In genomic region chr16:25553711-25554436, GRCh38 we compare ENCODE assay signal across 1 cellular context.
TF ChIP-seq lines count a peak whose summit lies in the region.

No MANE protein-coding gene starts in this region.

TF ChIP-seq in K562, 482 proteins besides CTCF, POLR2A, EP300 and RAD21 (continued from another document and continues in another):
- TF ChIP-seq ZMIZ1 (IDR thresholded peaks at IDR 0.05; ENCODE audit: low read depth in 2 of 2, low read length in 2 of 2) (peak in 1 of 2 experiments; percentile 82; a peak in 1 of 4 replicates), BRD9 (IDR thresholded peaks at IDR 0.05; ENCODE audit: low read depth, partially characterized antibody) (no peak), HSF4 (CRISPR knock-in tag; IDR thresholded peaks at IDR 0.05; ENCODE audit: borderline replicate concordance) (peak; percentile 91), MBD2 (IDR thresholded peaks at IDR 0.05; ENCODE audit: borderline replicate concordance, low read depth) (peak; percentile 51; the same call in 1 of the 2 replicates), FOXM1 (IDR thresholded peaks at IDR 0.05; ENCODE audit: low read depth) (peak; percentile 85), FOXM1 (CRISPR knock-in tag; IDR thresholded peaks at IDR 0.05; ENCODE audit: low read depth) (no peak), CEBPB (tag; IDR thresholded peaks at IDR 0.05) (peak; percentile 90), CBFA2T2 (conservative IDR thresholded peaks at IDR 0.05) (peak; percentile 98), ZNF584 (CRISPR knock-in tag; IDR thresholded peaks at IDR 0.05; ENCODE audit: low read depth) (peak; percentile 79), DPF2 (IDR thresholded peaks at IDR 0.05) (peak; percentile 95), NBN (IDR thresholded peaks at IDR 0.05; ENCODE audit: low read depth) (peak; percentile 60; the same call in 1 of the 2 replicates), ZBTB26 (CRISPR knock-in tag; IDR thresholded peaks at IDR 0.05) (no peak), SMARCA4 (IDR thresholded peaks at IDR 0.05) (peak; percentile 91), PTRF (tag; IDR thresholded peaks at IDR 0.05) (peak; percentile 45; the same call in 1 of the 2 replicates), SMAD4 (CRISPR knock-in tag; conservative IDR thresholded peaks at IDR 0.05) (peak; percentile 95), ARID1B (IDR thresholded peaks at IDR 0.05) (peak; percentile 97), CREB3 (tag; conservative IDR thresholded peaks at IDR 0.05; ENCODE audit: low read depth) (peak; percentile 73; the same call in 1 of the 2 replicates), ZNF175 (CRISPR knock-in tag; IDR thresholded peaks at IDR 0.05; ENCODE audit: low read depth) (peak; percentile 75; the same call in 1 of the 2 replicates), ZNF311 (CRISPR knock-in tag; IDR thresholded peaks at IDR 0.05) (peak; percentile 28; the same call in 1 of the 2 replicates), TEAD1 (CRISPR knock-in tag; IDR thresholded peaks at IDR 0.05) (peak in 1 of 2 experiments; percentile 84; a peak in 2 of 4 replicates), ZNF639 (CRISPR knock-in tag; conservative IDR thresholded peaks at IDR 0.05 in 1 of 2, IDR thresholded peaks at IDR 0.05 in 1 of 2) (peak in 1 of 2 experiments; percentile 60; a peak in 1 of 4 replicates), NR4A1 (CRISPR knock-in tag; IDR thresholded peaks at IDR 0.05) (no peak), NR4A1 (tag; IDR thresholded peaks at IDR 0.05) (peak; percentile 99), POU5F1 (IDR thresholded peaks at IDR 0.05; ENCODE audit: borderline replicate concordance, low read depth, low read length, partially characterized antibody) (no peak), ZNF830 (CRISPR knock-in tag; IDR thresholded peaks at IDR 0.05) (no peak), MECOM (CRISPR knock-in tag; IDR thresholded peaks at IDR 0.05) (peak; percentile 31; the same call in 1 of the 2 replicates), JUND (IDR thresholded peaks at IDR 0.05; ENCODE audit: borderline replicate concordance, low read depth, low read length) (peak; percentile 19; the same call in 1 of the 2 replicates), JUND (tag; IDR thresholded peaks at IDR 0.05; ENCODE audit: borderline replicate concordance, low read depth, low read length) (peak; percentile 51; the same call in 1 of the 3 replicates), PHB2 (IDR thresholded peaks at IDR 0.05; ENCODE audit: low read depth) (peak; percentile 82), ATF7 (IDR thresholded peaks at IDR 0.05) (peak; percentile 49; the same call in 1 of the 2 replicates), MAFG (tag; conservative IDR thresholded peaks at IDR 0.05) (0 out of 2 replicates have a peak, but pooled peaks have one; percentile 15), SOX6 (IDR thresholded peaks at IDR 0.05) (peak; percentile 81), NEUROD1 (IDR thresholded peaks at IDR 0.05; ENCODE audit: borderline replicate concordance, low read depth, low read length, partially characterized antibody) (peak; percentile 9), ZNF764 (CRISPR knock-in tag; IDR thresholded peaks at IDR 0.05; ENCODE audit: low read depth) (no peak), CREB1 (IDR thresholded peaks at IDR 0.05) (peak; percentile 24; the same call in 1 of the 2 replicates), CREB1 (CRISPR knock-in tag; IDR thresholded peaks at IDR 0.05) (no peak), GATAD2A (IDR thresholded peaks at IDR 0.05) (peak; percentile 35; the same call in 1 of the 2 replicates), ID3 (CRISPR knock-in tag; IDR thresholded peaks at IDR 0.05) (no peak), ID3 (tag; IDR thresholded peaks at IDR 0.05) (peak; percentile 90), PML (IDR thresholded peaks at IDR 0.05; ENCODE audit: low read length) (peak; percentile 88), FOXK2 (conservative IDR thresholded peaks at IDR 0.05 in 1 of 2, IDR thresholded peaks at IDR 0.05 in 1 of 2; ENCODE audit: low read depth in 2 of 2) (peak; percentile 24 to 78; a peak in 2 of 4 replicates), KHSRP (IDR thresholded peaks at IDR 0.05) (0 out of 2 replicates have a peak, but pooled peaks have one; percentile 30), FOSL1 (tag; conservative IDR thresholded peaks at IDR 0.05) (peak; percentile 64), SMARCE1 (IDR thresholded peaks at IDR 0.05) (peak; percentile 84), CC2D1A (IDR thresholded peaks at IDR 0.05) (peak; percentile 90; the same call in 1 of the 2 replicates), CREB3L1 (IDR thresholded peaks at IDR 0.05; ENCODE audit: borderline replicate concordance, low read depth) (peak; percentile 35; the same call in 1 of the 2 replicates), TCF15 (CRISPR knock-in tag; IDR thresholded peaks at IDR 0.05) (peak; percentile 91; the same call in 1 of the 2 replicates), ZNF644 (tag; IDR thresholded peaks at IDR 0.05; ENCODE audit: low read depth) (peak; percentile 94), U2AF1 (optimal IDR thresholded peaks at IDR 0.05; ENCODE audit: low read depth, low read length) (no peak), LEF1 (IDR thresholded peaks at IDR 0.05) (peak; percentile 55; the same call in 1 of the 2 replicates), TBL1XR1 (IDR thresholded peaks at IDR 0.05; ENCODE audit: low read length in 2 of 2) (peak; percentile 70 to 86; a peak in 3 of 4 replicates), EP400 (IDR thresholded peaks at IDR 0.05) (peak; percentile 42; the same call in 1 of the 2 replicates), RNF2 (IDR thresholded peaks at IDR 0.05) (0 out of 2 replicates have a peak, but pooled peaks have one; percentile 14), CXXC5 (CRISPR knock-in tag; IDR thresholded peaks at IDR 0.05) (peak; percentile 67), MTF1 (CRISPR knock-in tag; IDR thresholded peaks at IDR 0.05; ENCODE audit: borderline replicate concordance) (peak; percentile 59; the same call in 1 of the 2 replicates), ZKSCAN8 (CRISPR knock-in tag; IDR thresholded peaks at IDR 0.05) (peak; percentile 84; the same call in 1 of the 2 replicates), POLR2AphosphoS5 (IDR thresholded peaks at IDR 0.05; ENCODE audit: control insufficient read depth, insufficient read depth, low read depth, low read length) (peak; percentile 88; the same call in 1 of the 2 replicates), HNRNPLL (IDR thresholded peaks at IDR 0.05; ENCODE audit: low read depth, low read length, poor library complexity, severe bottlenecking) (no peak), BRF1 (IDR thresholded peaks at IDR 0.05; ENCODE audit: borderline replicate concordance, extremely low read depth, insufficient read length) (no peak), RBBP5 (IDR thresholded peaks at IDR 0.05; ENCODE audit: borderline replicate concordance, insufficient read depth, low read length, poor library complexity, severe bottlenecking) (peak; percentile 37), TBP (optimal IDR thresholded peaks at IDR 0.05; ENCODE audit: low read depth, low read length) (no peak), THAP7 (CRISPR knock-in tag; IDR thresholded peaks at IDR 0.05) (no peak), HDAC2 (IDR thresholded peaks at IDR 0.05) (peak; percentile 77; the same call in 1 of the 2 replicates), PBX2 (CRISPR knock-in tag; IDR thresholded peaks at IDR 0.05; ENCODE audit: low read depth) (no peak), PBX2 (tag; conservative IDR thresholded peaks at IDR 0.05; ENCODE audit: low read depth) (peak; percentile 36; the same call in 1 of the 2 replicates), GATAD2B (IDR thresholded peaks at IDR 0.05; ENCODE audit: borderline replicate concordance) (peak; percentile 50; the same call in 1 of the 2 replicates)
